8 cellular contexts compared by ENCODE assay signal in genomic region chr10:72310241-72310633, GRCh38. TPM values are rescaled to one million over a fixed set of nuclear protein-coding genes. Genes with fewer than 3 reads are reported as not detected.
DNase-seq lines count a peak whose midpoint lies in the region; ATAC-seq, FAIRE-seq and TF ChIP-seq lines count a peak whose summit lies in the region.

No MANE protein-coding gene starts in this region.

- peak overlapping the region; percentile 5 for H3K27ac Mint-ChIP-seq in mesothelial cell of epicardium

- TF ChIP-seq EP300 in A549 (IDR thresholded peaks at IDR 0.05), result no peak

- no peaks in the 10 kb centered on the region for H3K36me3 ChIP-seq in breast epithelium

- CTCF ChIA-PET in A549 (lab: Yijun Ruan, JAX), result no interaction called here

- H3K9me3 ChIP-seq in A549 (no peaks in the 10 kb centered on the region), breast epithelium (no peaks in the 10 kb centered on the region)

- intact Hi-C loops in breast epithelium (cut with DNase I; ENCODE audit: low total_unique reads), result no loop called here

- no peaks in the 10 kb centered on the region for H3K27me3 ChIP-seq in breast epithelium

- ATAC-seq in A549 (no peak), GM19351 (IDR thresholded peaks at IDR 0.05; ENCODE audit: unreplicated experiment) (no peak)

- no peak for FAIRE-seq in A549 (lab: Jason Lieb, UNC)

- TF ChIP-seq CTCF in A549 (IDR thresholded peaks at IDR 0.05) (no peak), breast epithelium (IDR thresholded peaks at IDR 0.05) (no peak), mesothelial cell of epicardium (IDR thresholded peaks at IDR 0.05; ENCODE audit: unreplicated experiment) (no peak), coronary artery (IDR thresholded peaks at IDR 0.05) (no peak)

- POLR2A ChIA-PET in A549 (lab: Yijun Ruan, JAX), result interaction anchor here (3.6 kb wide), 1 partner anchor 13 kb away, joined by 10 read pairs; no protein-coding TSS in a partner anchor

- H3K27ac ChIP-seq in A549 (peak overlapping the region; percentile 90 to 98), breast epithelium (peak overlapping the region; percentile 45 to 48), coronary artery (peak overlapping the region in 1 of 2 donors; percentile 17)

- TF ChIP-seq POLR2A in A549 (IDR thresholded peaks at IDR 0.05; ENCODE audit: low read length) (no peak), breast epithelium (IDR thresholded peaks at IDR 0.05) (no peak)

- H3K9me3 Mint-ChIP-seq in mesothelial cell of epicardium, result no peaks in the 10 kb centered on the region

- DNase-seq in A549 (ENCODE audit: low read depth in 1 of 2, low spot score in 1 of 2) (no peak), HCEC 1CT (peak; percentile 29), breast epithelium (ENCODE audit: low spot score in 2 of 2) (no peak), mesothelial cell of epicardium (ENCODE audit: low spot score in 2 of 2, unreplicated experiment in 2 of 2) (no peak), GM19240 (ENCODE audit: insufficient read length, low spot score) (no peak), NCI-H446 treated with DMSO at 0.1 percent for 48 hours (lab: John Stamatoyannopoulos, UW) (no peak), coronary artery (ENCODE audit: low spot score) (no peak)

- TF ChIP-seq RAD21 in A549 (conservative IDR thresholded peaks at IDR 0.05 in 1 of 2, IDR thresholded peaks at IDR 0.05 in 1 of 2), result no peak

- no peaks in the 10 kb centered on the region for H3K36me3 Mint-ChIP-seq in mesothelial cell of epicardium

- no peak overlapping the region for H3K4me3 ChIP-seq in A549
- H3K4me3 ChIP-seq in breast epithelium, result no peak overlapping the region
- H3K4me3 ChIP-seq in coronary artery, result no peak overlapping the region

- H3K27me3 Mint-ChIP-seq in mesothelial cell of epicardium (ENCODE audit: low read depth), result no peaks in the 10 kb centered on the region

- 81% methylated on average over 11 of the region's 11 CpGs for WGBS in A549 (ENCODE audit: missing lambda C conversion rate)

- H3K4me1 ChIP-seq in A549, result peaks cover 63% of the 10 kb centered on the region
- H3K4me1 ChIP-seq in breast epithelium, result peaks cover 3 to 14% of the 10 kb centered on the region in 2 donors

- H3K4me2 ChIP-seq in A549, result peak overlapping the region; percentile 4; the same call in 1 of the 3 replicates

- H3K4me3 Mint-ChIP-seq in mesothelial cell of epicardium, result no peak overlapping the region

- peaks cover 28% of the 10 kb centered on the region for H3K4me1 Mint-ChIP-seq in mesothelial cell of epicardium

TF ChIP-seq in A549, 52 proteins besides CTCF, POLR2A, EP300 and RAD21:
- peak; percentile 89 for TF ChIP-seq MAFK (IDR thresholded peaks at IDR 0.05; ENCODE audit: partially characterized antibody)
- no peak for TF ChIP-seq SREBF2 (IDR thresholded peaks at IDR 0.05)

RNA-seq across cellular contexts. Expression of gene DDIT4, which starts 36.5 kb away (rescaled TPM):
- polyA plus RNA-seq in A549 (2011; rRNA removed) (329 and 392 TPM in 2 replicates), A549 (2017; fragmentation: RNase III; extraction: RNeasy Plus Mini Kit Qiagen cat#74134 plus additional on column Dnase treatment) (188 to 239 TPM (median 238 TPM) in 3 replicates)
- polyA plus RNA-seq in A549 (2012; cell fraction: cytosol; rRNA removed), result 189 and 275 TPM in 2 replicates
- 368 and 387 TPM in 2 replicates for polyA plus RNA-seq in A549 (2012; cell fraction: nucleus; rRNA removed)
- polyA minus RNA-seq in A549 (2011; rRNA and poly(A)+ RNA removed), result 299 and 339 TPM in 2 replicates
- total RNA-seq in breast epithelium (100 to 1,000 TPM; 183 to 555 (median 341) TPM), mesothelial cell of epicardium (61.6 to 62.5 TPM (median 61.9 TPM) in 3 replicates)

RNA-seq across cellular contexts. Expression of gene DNAJB12, which starts 44.5 kb away (rescaled TPM):
- 21.5 and 24.4 TPM in 2 replicates for polyA plus RNA-seq in A549 (2011; rRNA removed)
- polyA plus RNA-seq in A549 (2012; cell fraction: cytosol; rRNA removed), result 26.6 and 31.3 TPM in 2 replicates
- polyA plus RNA-seq in A549 (2012; cell fraction: nucleus; rRNA removed), result 46.2 and 51.4 TPM in 2 replicates
- 26.1 to 28.5 TPM (median 26.7 TPM) in 3 replicates for polyA plus RNA-seq in A549 (2017; fragmentation: RNase III; extraction: RNeasy Plus Mini Kit Qiagen cat#74134 plus additional on column Dnase treatment)
- polyA minus RNA-seq in A549 (2011; rRNA and poly(A)+ RNA removed), result 31.6 and 32.2 TPM in 2 replicates
- 10 to 100 TPM; 38.4 to 48.1 (median 38.7) TPM for total RNA-seq in breast epithelium
- total RNA-seq in mesothelial cell of epicardium, result 31.4 to 35.3 TPM (median 32.1 TPM) in 3 replicates
